ENCODE assay signal across 21 cellular contexts in the genomic region with DNA sequence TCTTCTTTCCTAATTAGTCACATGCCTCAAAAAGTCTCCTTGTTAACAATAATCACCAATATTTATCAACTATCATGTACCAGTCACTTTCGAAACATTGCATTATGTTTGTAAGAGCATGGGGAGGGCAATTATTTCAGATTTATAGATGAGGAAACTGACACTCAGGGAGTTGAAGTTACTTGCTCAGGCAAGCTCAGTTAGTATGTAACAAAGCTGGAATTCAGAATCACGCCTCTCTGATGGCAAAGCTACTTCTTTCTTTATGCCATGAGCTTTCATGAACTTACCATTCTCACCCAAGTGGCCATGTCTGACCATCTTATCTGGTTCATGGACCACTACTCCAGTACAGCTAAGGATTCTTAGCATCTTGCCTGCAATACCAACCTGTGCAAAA.
A peak's percentile ranks its signal among the peaks of the same experiment; 100 is the strongest.
DNase-seq lines count a peak whose midpoint lies in the region; ATAC-seq, FAIRE-seq and TF ChIP-seq lines count a peak whose summit lies in the region.
"Had no signal": no experiment of that assay in that cellular context is flagged by ENCODE, and none has a peak within 500 bp of the region (broad histone marks: within the 10 kb centered on the region; RNA-seq: fewer than 3 reads in every experiment).

No MANE protein-coding gene starts in this region.

- peak overlapping the region; percentile 37 for H3K27ac ChIP-seq in foreskin keratinocyte
- H3K27ac ChIP-seq in parathyroid adenoma, result no peak overlapping the region
- H3K27ac ChIP-seq: 22Rv1; A549; BLaER1 treated with 17β-estradiol and CSF1 and Interleukin-3, amounts not matched to agents 10 nM and 100 nM; C4-2B had no signal

- H3K4me1 Mint-ChIP-seq in activated naive CD8-positive, alpha-beta T cell treated with anti-CD3 and anti-CD28 coated beads for 36 hours, result no peaks in the 10 kb centered on the region
- H3K4me1 Mint-ChIP-seq: B cell had no signal

- no peak overlapping the region for H3K27ac Mint-ChIP-seq in activated naive CD8-positive, alpha-beta T cell treated with anti-CD3 and anti-CD28 coated beads for 36 hours
- H3K27ac Mint-ChIP-seq: B cell; CD4-positive, alpha-beta T cell; CD8-positive, alpha-beta T cell had no signal

- H3K9me3 ChIP-seq in parathyroid adenoma (ENCODE audit: control insufficient read depth, low read length), result no peaks in the 10 kb centered on the region
- H3K9me3 ChIP-seq: A549 had no signal

- no peak overlapping the region for H3K4me3 ChIP-seq in bronchial epithelial cell (ENCODE audit: low read depth, low read length)
- no peak overlapping the region for H3K4me3 ChIP-seq in parathyroid adenoma (ENCODE audit: low read depth, low read length)
- H3K4me3 ChIP-seq: A549; BLaER1 treated with 17β-estradiol and CSF1 and Interleukin-3, amounts not matched to agents 10 nM and 100 nM had no signal

- no peaks in the 10 kb centered on the region for H3K36me3 Mint-ChIP-seq in activated naive CD8-positive, alpha-beta T cell treated with anti-CD3 and anti-CD28 coated beads for 36 hours
- H3K36me3 Mint-ChIP-seq: CD8-positive, alpha-beta T cell had no signal

- H3K79me2 ChIP-seq in parathyroid adenoma, result no peaks in the 10 kb centered on the region

- ATAC-seq in foreskin keratinocyte, result no peak
- ATAC-seq: A549; CD8-positive, alpha-beta T cell had no signal

- H3K4me1 ChIP-seq in foreskin keratinocyte (peaks cover 8% of the 10 kb centered on the region), parathyroid adenoma (peaks cover 3% of the 10 kb centered on the region)
- H3K4me1 ChIP-seq: A549; BLaER1 treated with 17β-estradiol and CSF1 and Interleukin-3, amounts not matched to agents 10 nM and 100 nM; Caco-2 had no signal

- H3K27me3 ChIP-seq in bronchial epithelial cell (ENCODE audit: control insufficient read depth, insufficient read depth, low read length) (no peaks in the 10 kb centered on the region), foreskin keratinocyte (no peaks in the 10 kb centered on the region), parathyroid adenoma (ENCODE audit: control insufficient read depth, insufficient read depth, low read length) (no peaks in the 10 kb centered on the region)
- H3K27me3 ChIP-seq: BLaER1 treated with 17β-estradiol and CSF1 and Interleukin-3, amounts not matched to agents 10 nM and 100 nM had no signal

- no peak overlapping the region for H3K9ac ChIP-seq in parathyroid adenoma
- H3K9ac ChIP-seq: BLaER1 treated with 17β-estradiol and CSF1 and Interleukin-3, amounts not matched to agents 10 nM and 100 nM had no signal

- TF ChIP-seq CTCF in bronchial epithelial cell (IDR thresholded peaks at IDR 0.05; ENCODE audit: insufficient read depth, low read length, severe bottlenecking) (no peak), foreskin keratinocyte (conservative IDR thresholded peaks at IDR 0.05) (no peak), parathyroid adenoma (IDR thresholded peaks at IDR 0.05) (no peak)

- DNase-seq in bronchial epithelial cell (ENCODE audit: low read depth) (peak; percentile 34), foreskin keratinocyte (peak in 1 of 2 donors; percentile 53)
- no peak for DNase-seq in activated effector memory CD4-positive, alpha-beta T cell treated with anti-CD3 and anti-CD28 coated beads, Interleukin-2, amount 50 U/mL, for 16 hours
- no peak for DNase-seq in activated naive CD8-positive, alpha-beta T cell treated with anti-CD3 and anti-CD28 coated beads for 36 hours
- DNase-seq: AML-193; Caco-2; Calu3; CD4-positive, alpha-beta T cell; CD8-positive, alpha-beta T cell; DMS79 treated with DMSO at 0.1 percent for 48 hours; GF-D8 had no signal

- no peak overlapping the region for H3K4me2 ChIP-seq in parathyroid adenoma (ENCODE audit: low read length)
- H3K4me2 ChIP-seq: A549; BLaER1 treated with 17β-estradiol and CSF1 and Interleukin-3, amounts not matched to agents 10 nM and 100 nM had no signal

- no peak for FAIRE-seq in bronchial epithelial cell (lab: Jason Lieb, UNC)
- FAIRE-seq: A549, D721Med, G401.6, GM12891, GM19239 had no signal

- H2AFZ ChIP-seq in parathyroid adenoma, result peak overlapping the region; percentile 17

- H3K36me3 ChIP-seq in bronchial epithelial cell (ENCODE audit: control insufficient read depth, insufficient read depth, low read length), result no peaks in the 10 kb centered on the region
- H3K36me3 ChIP-seq in parathyroid adenoma (ENCODE audit: control insufficient read depth, insufficient read depth, low read length), result no peaks in the 10 kb centered on the region
- H3K36me3 ChIP-seq: BLaER1 treated with 17β-estradiol and CSF1 and Interleukin-3, amounts not matched to agents 10 nM and 100 nM had no signal

- H3K4me3 Mint-ChIP-seq in activated naive CD8-positive, alpha-beta T cell treated with anti-CD3 and anti-CD28 coated beads for 36 hours, result no peak overlapping the region
- H3K4me3 Mint-ChIP-seq: B cell; CD4-positive, alpha-beta T cell; CD8-positive, alpha-beta T cell had no signal

- peaks cover 1% of the 10 kb centered on the region for H3K9me3 Mint-ChIP-seq in activated naive CD8-positive, alpha-beta T cell treated with anti-CD3 and anti-CD28 coated beads for 36 hours
- H3K9me3 Mint-ChIP-seq: CD4-positive, alpha-beta T cell had no signal

- H3K27me3 Mint-ChIP-seq in activated naive CD8-positive, alpha-beta T cell treated with anti-CD3 and anti-CD28 coated beads for 36 hours, result no peaks in the 10 kb centered on the region
- H3K27me3 Mint-ChIP-seq: CD4-positive, alpha-beta T cell had no signal
